ENCODE assay signal across 11 cellular contexts in genomic region chr10:93127623-93128230, GRCh38. TPM values are rescaled to one million over a fixed set of nuclear protein-coding genes. Genes with fewer than 3 reads are reported as not detected.
"Had no signal": no experiment of that assay in that cellular context is flagged by ENCODE, and none has a peak within 500 bp of the region (broad histone marks: within the 10 kb centered on the region; RNA-seq: fewer than 3 reads in every experiment).

No MANE protein-coding gene starts in this region.

RNA-seq across cellular contexts. Expression of gene CYP26A1, which starts 54.0 kb away (rescaled TPM):
- total RNA-seq: heart right ventricle, left ventricle myocardium inferior, lung, mononuclear cell, natural killer cell, osteocyte, right atrium auricular region, tibial nerve, upper lobe of left lung, urinary bladder, vagina had no signal
- polyA plus RNA-seq: heart right ventricle, urinary bladder had no signal
